In the genomic region with DNA sequence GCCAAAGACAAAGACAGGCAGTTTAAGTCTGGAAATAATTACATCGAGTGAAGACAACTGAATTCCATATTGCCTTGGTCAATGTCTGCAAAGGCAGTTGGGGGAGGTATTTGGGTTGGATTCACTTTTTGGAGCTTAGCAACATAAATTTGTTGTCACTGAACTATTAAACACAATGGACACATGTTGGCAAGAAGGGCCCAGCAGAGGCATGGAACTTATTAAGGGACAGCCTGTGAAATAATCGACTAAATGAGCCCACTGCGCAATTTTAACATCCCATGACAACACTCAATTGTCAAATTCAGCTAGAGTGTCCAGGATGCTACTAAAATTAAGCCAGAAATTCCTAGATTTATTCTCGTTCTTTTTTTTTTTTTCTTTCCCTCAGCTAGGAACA, we compare ENCODE assay signal across 28 cellular contexts.
"Had no signal": no experiment of that assay in that cellular context is flagged by ENCODE, and none has a peak within 500 bp of the region (broad histone marks: within the 10 kb centered on the region; RNA-seq: fewer than 3 reads in every experiment).

No MANE protein-coding gene starts in this region.

- H3K27me3 ChIP-seq: brain microvascular endothelial cell, MG63, SJCRH30 had no signal

- H3K4me2 ChIP-seq: SK-N-SH had no signal

- H3K9me3 ChIP-seq: MG63, SJCRH30, SK-N-SH had no signal

- DNase-seq: activated CD4-positive, alpha-beta T cell treated with anti-CD3 and anti-CD28 coated beads for 36 hours; activated CD4-positive, alpha-beta T cell treated with anti-CD3 and anti-CD28 coated beads, Interleukin-2, amount 10 ng/mL, durations not matched to agents 7 days and 5 days; activated CD4-positive, alpha-beta T cell treated with anti-CD3 and anti-CD28 coated beads, Interleukin-2, amount 50 U/mL, for 48 hours; activated CD8-positive, alpha-beta memory T cell treated with anti-CD3 and anti-CD28 coated beads, Interleukin-2, amount 50 U/mL, for 4 hours; activated CD8-positive, alpha-beta T cell treated with anti-CD3 and anti-CD28 coated beads, Interleukin-2, amount 10 ng/mL, durations not matched to agents 7 days and 5 days; activated gamma-delta T cell treated with Interleukin-2 at 50 U/mL for 16 hours; activated naive CD4-positive, alpha-beta T cell treated with anti-CD3 and anti-CD28 coated beads for 36 hours; activated naive CD8-positive, alpha-beta T cell treated with anti-CD3 and anti-CD28 coated beads, Interleukin-2, amount 50 U/mL, for 24 hours; activated T-cell treated with anti-CD3 and anti-CD28 coated beads for 4 hours; activated T-cell treated with anti-CD3 and anti-CD28 coated beads, Interleukin-2, amount 50 U/mL, for 4 hours; anterior cingulate cortex; brain microvascular endothelial cell; Kasumi-1; KG1; MG63; NCI-H1048; NCI-H1105 treated with DMSO at 0.1 percent for 48 hours; NCI-H1436; NCI-H1694; NCI-H1930; NCI-H2081 treated with DMSO at 0.1 percent for 48 hours; NCI-H345; NCI-H524 treated with DMSO at 0.1 percent for 48 hours; SHP77; SJCRH30; SK-N-SH had no signal

- H3K4me3 ChIP-seq: MG63, SJCRH30 had no signal

- H3K4me1 ChIP-seq: SJCRH30 had no signal

- ATAC-seq: activated CD4-positive, alpha-beta T cell treated with anti-CD3 and anti-CD28 coated beads for 36 hours; activated CD4-positive, CD25-positive, alpha-beta regulatory T cell treated with anti-CD3 and anti-CD28 coated beads, Interleukin-2, amount 50 U/mL, for 24 hours; activated CD8-positive, alpha-beta T cell treated with anti-CD3 and anti-CD28 coated beads, Interleukin-2, amount 10 ng/mL, durations not matched to agents 7 days and 5 days; activated naive CD8-positive, alpha-beta T cell treated with anti-CD3 and anti-CD28 coated beads, Interleukin-2, amount 50 U/mL, for 24 hours; activated T-cell treated with anti-CD3 and anti-CD28 coated beads, Interleukin-2, amount 50 U/mL, for 4 hours; Panc1 had no signal

- H3K9ac ChIP-seq: SK-N-SH had no signal

- H3K36me3 ChIP-seq: brain microvascular endothelial cell, MG63, SJCRH30 had no signal

- H3K9me2 ChIP-seq: SK-N-SH had no signal

- H3K27ac ChIP-seq: brain microvascular endothelial cell, SJCRH30 had no signal
